ENCODE assay signal across 19 cellular contexts in the genomic region with DNA sequence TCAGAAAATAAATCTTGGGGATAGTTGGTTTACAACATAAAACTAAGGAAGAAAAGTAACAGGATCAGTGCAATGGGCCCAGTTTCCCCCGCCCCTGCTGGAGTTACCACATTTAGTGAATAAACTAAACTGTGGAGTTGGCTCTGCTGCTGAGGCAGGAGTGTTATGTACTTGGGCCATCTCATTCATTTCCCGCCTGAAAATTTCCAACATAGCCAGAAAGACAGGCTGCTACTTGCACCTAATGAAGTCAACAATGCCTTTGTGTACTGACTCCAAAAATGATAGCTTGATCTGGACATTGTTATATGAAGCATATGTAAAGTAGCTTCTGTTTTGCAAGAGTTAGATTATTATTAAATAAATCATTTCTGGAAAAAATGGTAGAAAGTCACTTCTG. TPM values are rescaled to one million over a fixed set of nuclear protein-coding genes. Genes with fewer than 3 reads are reported as not detected.
A peak's percentile ranks its signal among the peaks of the same experiment; 100 is the strongest.
DNase-seq lines count a peak whose midpoint lies in the region; ATAC-seq, FAIRE-seq and TF ChIP-seq lines count a peak whose summit lies in the region.
"Had no signal": no experiment of that assay in that cellular context is flagged by ENCODE, and none has a peak within 500 bp of the region (broad histone marks: within the 10 kb centered on the region; RNA-seq: fewer than 3 reads in every experiment).

No MANE protein-coding gene starts in this region.

- no peaks in the 10 kb centered on the region for H4K20me1 ChIP-seq in DND-41 (ENCODE audit: insufficient read depth, low read length)
- no peaks in the 10 kb centered on the region for H4K20me1 ChIP-seq in Loucy (ENCODE audit: insufficient read depth, low read length, poor library complexity, severe bottlenecking)

- H3K79me2 ChIP-seq in DND-41 (ENCODE audit: insufficient read depth, low read length): no peaks in the 10 kb centered on the region
- no peaks in the 10 kb centered on the region for H3K79me2 ChIP-seq in Loucy (ENCODE audit: insufficient read depth, low read length)

- no peaks in the 10 kb centered on the region for H3K9me3 ChIP-seq in DND-41 (ENCODE audit: insufficient read depth, low read length, severe bottlenecking)
- no peaks in the 10 kb centered on the region for H3K9me3 ChIP-seq in Loucy (ENCODE audit: insufficient read depth, low read depth, low read length)
- no peaks in the 10 kb centered on the region for H3K9me3 ChIP-seq in prostate gland

- no peaks in the 10 kb centered on the region for H3K36me3 ChIP-seq in DND-41 (ENCODE audit: insufficient read depth, low read length)
- H3K36me3 ChIP-seq in Loucy (ENCODE audit: insufficient read depth, low read length): no peaks in the 10 kb centered on the region
- no peaks in the 10 kb centered on the region for H3K36me3 ChIP-seq in bronchial epithelial cell (ENCODE audit: control insufficient read depth, insufficient read depth, low read length)
- H3K36me3 ChIP-seq in prostate gland: no peaks in the 10 kb centered on the region

- H3K27ac ChIP-seq in DND-41 (ENCODE audit: low read length): peak overlapping the region; percentile 21; the same call in 1 of the 2 replicates
- no peak overlapping the region for H3K27ac ChIP-seq in prostate gland

- no peak for TF ChIP-seq POLR2A in prostate gland (IDR thresholded peaks at IDR 0.05)

- H3K4me2 ChIP-seq in DND-41 (ENCODE audit: insufficient read depth, low read length) (no peak overlapping the region), Loucy (ENCODE audit: low read depth, low read length, poor library complexity, severe bottlenecking) (no peak overlapping the region)
- H3K4me2 ChIP-seq: GM23338 had no signal

- no peak overlapping the region for H3K4me3 ChIP-seq in DND-41 (ENCODE audit: low read depth in 1 of 2, low read length in 2 of 2)
- no peak overlapping the region for H3K4me3 ChIP-seq in Loucy (ENCODE audit: low read length, poor library complexity, severe bottlenecking)
- no peak overlapping the region for H3K4me3 ChIP-seq in bronchial epithelial cell (ENCODE audit: low read depth, low read length)
- no peak overlapping the region for H3K4me3 ChIP-seq in prostate gland
- H3K4me3 ChIP-seq: GM23338 had no signal

- 46% methylated on average over 2 of the region's 2 CpGs for WGBS in prostate gland

- no peaks in the 10 kb centered on the region for H3K27me3 ChIP-seq in DND-41 (ENCODE audit: insufficient read depth, low read length, poor library complexity)
- H3K27me3 ChIP-seq in Loucy (ENCODE audit: insufficient read depth, low read length, poor library complexity, severe bottlenecking): no peaks in the 10 kb centered on the region
- H3K27me3 ChIP-seq in bronchial epithelial cell (ENCODE audit: control insufficient read depth, insufficient read depth, low read length): no peaks in the 10 kb centered on the region
- no peaks in the 10 kb centered on the region for H3K27me3 ChIP-seq in prostate gland (replicated peaks; ENCODE audit: insufficient read depth)

- no peak for FAIRE-seq in bronchial epithelial cell (lab: Jason Lieb, UNC)
- FAIRE-seq: A204.1, G401.6, GM12891 had no signal

- DNase-seq in DND-41 (no peak), bronchial epithelial cell (ENCODE audit: low read depth) (peak; percentile 78), prostate gland (ENCODE audit: low spot score) (peak; percentile 65), NCI-H1092 treated with DMSO at 0.1 percent for 48 hours (lab: John Stamatoyannopoulos, UW) (no peak)
- DNase-seq: C1 segment of cervical spinal cord; Calu3; CD4-positive, alpha-beta T cell; DMS 273 treated with DMSO at 0.1 percent for 48 hours; DMS79; EL; H7 had no signal

- intact Hi-C loops in prostate gland (cut with DNase I): no loop called here

- H3F3A ChIP-seq in Loucy (ENCODE audit: low read depth): no peaks in the 10 kb centered on the region

- TF ChIP-seq CTCF in DND-41 (IDR thresholded peaks at IDR 0.05; ENCODE audit: borderline replicate concordance, extremely low read depth, low read length, poor library complexity, severe bottlenecking): no peak
- TF ChIP-seq CTCF in Loucy (conservative IDR thresholded peaks at IDR 0.05; ENCODE audit: low read length): no peak
- no peak for TF ChIP-seq CTCF in bronchial epithelial cell (IDR thresholded peaks at IDR 0.05; ENCODE audit: insufficient read depth, low read length, severe bottlenecking)
- TF ChIP-seq CTCF in prostate gland (IDR thresholded peaks at IDR 0.05): no peak

- H3K4me1 ChIP-seq in DND-41 (ENCODE audit: insufficient read depth, low read length): peaks cover 18% of the 10 kb centered on the region
- H3K4me1 ChIP-seq in Loucy (ENCODE audit: insufficient read depth, low read length, poor library complexity, severe bottlenecking): peaks cover 61% of the 10 kb centered on the region
- no peaks in the 10 kb centered on the region for H3K4me1 ChIP-seq in prostate gland (replicated peaks)

- H2AFZ ChIP-seq in DND-41 (ENCODE audit: low read depth, low read length): 0 out of 2 replicates have a peak overlapping the region, but pooled peaks have one; percentile 13
- H2AFZ ChIP-seq in Loucy (ENCODE audit: low read length): no peak overlapping the region
- H2AFZ ChIP-seq: GM23338 had no signal

- ATAC-seq in DND-41 (ENCODE audit: insufficient read depth, low read depth) (no peak), HG02970 (IDR thresholded peaks at IDR 0.05; ENCODE audit: low FRiP score, unreplicated experiment) (no peak), HG02623 (IDR thresholded peaks at IDR 0.05; ENCODE audit: unreplicated experiment) (no peak)
- ATAC-seq: GM23338 had no signal

- H3K9ac ChIP-seq in DND-41 (ENCODE audit: low read depth, low read length) (no peak overlapping the region), Loucy (ENCODE audit: low read depth, low read length, poor library complexity, severe bottlenecking) (peak overlapping the region; percentile 5)

- H3K9me2 ChIP-seq in Loucy (replicated peaks; ENCODE audit: low read depth, low read length): no peaks in the 10 kb centered on the region

RNA-seq across cellular contexts. Expression of gene RNASEH2B, which starts 7.9 kb away (rescaled TPM):
- total RNA-seq in bronchial epithelial cell (33.2 and 35.0 TPM in 2 replicates), prostate gland (10 to 100 TPM; 34.1 to 54.9 TPM)

RNA-seq across cellular contexts. Expression of gene DLEU7, which starts 58.2 kb away (rescaled TPM):
- total RNA-seq in bronchial epithelial cell: not detected in 2 replicates
- under 1 TPM; 0.09 to 0.45 TPM for total RNA-seq in prostate gland
- total RNA-seq: Calu3; CD4-positive, alpha-beta T cell; HT1080 had no signal

Comparison
In these comparisons a context has a peak if more than half of its experiments do, and no peak if none do; other contexts are left out.
1. DNase-seq: peak in bronchial epithelial cell (single experiment) and prostate gland (single experiment); none in DND-41 (single experiment) and NCI-H1092 treated with DMSO at 0.1 percent for 48 hours (single experiment).